Comparison of ENCODE assay signal across 25 cellular contexts in the genomic region with DNA sequence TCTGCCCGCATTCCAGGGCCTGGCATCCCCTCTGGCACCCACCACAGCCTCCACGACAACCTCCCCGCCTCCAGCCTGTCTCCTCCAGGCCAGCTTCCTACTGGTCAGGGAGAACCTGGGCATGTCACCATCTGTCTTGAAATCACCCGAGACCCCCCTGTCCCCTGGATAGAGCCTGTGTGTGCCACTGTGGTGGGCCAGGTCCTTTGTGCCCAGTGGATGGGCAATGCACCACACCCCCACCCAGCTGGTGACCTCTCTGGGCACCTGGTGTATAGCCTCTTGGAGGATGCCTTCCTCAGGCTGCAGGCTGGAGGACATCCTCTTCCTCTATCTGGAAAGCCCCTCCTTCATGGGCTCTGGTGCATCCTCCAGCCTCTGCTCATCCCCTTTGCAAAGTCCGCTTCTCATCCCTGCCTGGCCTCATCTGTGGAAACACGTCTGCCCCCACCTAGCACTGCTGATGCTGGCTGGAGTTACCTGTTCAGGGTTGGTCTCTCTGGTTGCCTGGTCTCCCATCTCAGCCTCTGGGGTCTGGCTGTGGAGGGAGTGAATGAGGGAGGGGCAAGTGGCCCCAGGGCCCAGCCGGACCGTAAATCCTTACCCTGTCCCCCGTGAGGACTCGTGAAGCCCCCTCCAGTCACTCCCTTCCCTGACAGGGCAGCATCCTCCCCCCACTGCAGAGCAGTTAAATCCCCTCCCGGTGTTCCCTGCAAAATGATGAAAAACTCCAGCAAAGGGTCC.
"Had no signal": no experiment of that assay in that cellular context is flagged by ENCODE, and none has a peak within 500 bp of the region (broad histone marks: within the 10 kb centered on the region; RNA-seq: fewer than 3 reads in every experiment).

No MANE protein-coding gene starts in this region.

- H3K4me1 ChIP-seq: foreskin keratinocyte, left ventricle myocardium inferior, prostate gland, right atrium auricular region, tibial nerve, uterus had no signal

- DNase-seq: activated CD4-positive, alpha-beta T cell treated with anti-CD3 and anti-CD28 coated beads, Interleukin-2, amount 10 ng/mL, durations not matched to agents 7 days and 5 days; activated CD8-positive, alpha-beta T cell treated with anti-CD3 and anti-CD28 coated beads, Interleukin-2, amount 10 ng/mL, durations not matched to agents 7 days and 5 days; activated naive CD4-positive, alpha-beta T cell treated with anti-CD3 and anti-CD28 coated beads, Interleukin-2, amount 50 U/mL, for 16 hours; activated naive CD8-positive, alpha-beta T cell treated with anti-CD3 and anti-CD28 coated beads, Interleukin-2, amount 50 U/mL, for 24 hours; activated T-cell treated with anti-CD3 and anti-CD28 coated beads, Interleukin-2, amount 50 U/mL, for 48 hours; effector CD8-positive, alpha-beta T cell; foreskin keratinocyte; left ventricle myocardium inferior; mammary epithelial cell; midbrain; natural killer cell; small intestine; stimulated activated CD4-positive, alpha-beta T cell treated with anti-CD3 and anti-CD28 coated beads, Interleukin-15, amount 100 ng/mL, for 24 hours; stimulated activated CD4-positive, alpha-beta T cell treated with anti-CD3 and anti-CD28 coated beads, Interleukin-2, amount 100 ng/mL, for 48 hours; stimulated activated CD8-positive, alpha-beta memory T cell treated with anti-CD3 and anti-CD28 coated beads, Interleukin-4, amount 100 ng/mL, for 48 hours; stimulated activated naive B cell treated with anti-CD40 and anti-IgM and Interleukin-4, amounts not matched to agents 10 μg/mL and 1 μg/mL and 100 μg/mL, for 72 hours; substantia nigra; uterus had no signal

- H3K27me3 Mint-ChIP-seq: activated naive CD8-positive, alpha-beta T cell treated with anti-CD3 and anti-CD28 coated beads, Interleukin-2, amount 50 U/mL, for 24 hours; dendritic cell treated with granulocyte-macrophage colony-stimulating factor and Interleukin-4, amounts not matched to agents 40 ng/mL and 50 ng/mL, for 4 days had no signal

- FAIRE-seq: small intestine had no signal

- H3K27me3 ChIP-seq: cardiac muscle cell, foreskin keratinocyte, right atrium auricular region, tibial nerve, uterus had no signal

- H3K9me3 ChIP-seq: prostate gland, right atrium auricular region, uterus had no signal

- H3K27ac ChIP-seq: cardiac muscle cell, foreskin keratinocyte, left ventricle myocardium inferior, prostate gland, right atrium auricular region, tibial nerve, uterus had no signal

- H3K4me3 Mint-ChIP-seq: activated CD4-positive, alpha-beta T cell treated with anti-CD3 and anti-CD28 coated beads, Interleukin-2, amount 10 ng/mL, durations not matched to agents 7 days and 5 days; activated CD8-positive, alpha-beta T cell treated with anti-CD3 and anti-CD28 coated beads, Interleukin-2, amount 10 ng/mL, durations not matched to agents 7 days and 5 days; activated naive CD8-positive, alpha-beta T cell treated with anti-CD3 and anti-CD28 coated beads, Interleukin-2, amount 50 U/mL, for 24 hours; dendritic cell treated with granulocyte-macrophage colony-stimulating factor and Interleukin-4, amounts not matched to agents 40 ng/mL and 50 ng/mL, for 4 days; natural killer cell; stimulated activated naive B cell treated with anti-CD40 and anti-IgM and Interleukin-4, amounts not matched to agents 10 μg/mL and 1 μg/mL and 100 μg/mL, for 72 hours had no signal

- H3K4me3 ChIP-seq: cardiac muscle cell, left ventricle myocardium inferior, prostate gland, right atrium auricular region, tibial nerve, uterus had no signal

- ATAC-seq: activated CD4-positive, CD25-positive, alpha-beta regulatory T cell treated with anti-CD3 and anti-CD28 coated beads, Interleukin-2, amount 50 U/mL, for 24 hours; activated CD8-positive, alpha-beta T cell treated with anti-CD3 and anti-CD28 coated beads, Interleukin-2, amount 10 ng/mL, durations not matched to agents 7 days and 5 days; activated naive CD8-positive, alpha-beta T cell treated with anti-CD3 and anti-CD28 coated beads, Interleukin-2, amount 50 U/mL, for 24 hours; foreskin keratinocyte; natural killer cell; SK-N-SH treated with all-trans-retinoic acid at 6 μM for 48 hours; stimulated activated naive B cell treated with anti-CD40 and anti-IgM and Interleukin-4, amounts not matched to agents 10 μg/mL and 1 μg/mL and 100 μg/mL, for 72 hours had no signal

- H3K27ac Mint-ChIP-seq: activated CD4-positive, alpha-beta T cell treated with anti-CD3 and anti-CD28 coated beads, Interleukin-2, amount 10 ng/mL, durations not matched to agents 7 days and 5 days; activated CD8-positive, alpha-beta T cell treated with anti-CD3 and anti-CD28 coated beads, Interleukin-2, amount 10 ng/mL, durations not matched to agents 7 days and 5 days; activated naive CD8-positive, alpha-beta T cell treated with anti-CD3 and anti-CD28 coated beads, Interleukin-2, amount 50 U/mL, for 24 hours; dendritic cell treated with granulocyte-macrophage colony-stimulating factor and Interleukin-4, amounts not matched to agents 40 ng/mL and 50 ng/mL, for 4 days; natural killer cell; stimulated activated naive B cell treated with anti-CD40 and anti-IgM and Interleukin-4, amounts not matched to agents 10 μg/mL and 1 μg/mL and 100 μg/mL, for 72 hours had no signal

- H3K9me3 Mint-ChIP-seq: activated CD4-positive, alpha-beta T cell treated with anti-CD3 and anti-CD28 coated beads, Interleukin-2, amount 10 ng/mL, durations not matched to agents 7 days and 5 days; activated naive CD8-positive, alpha-beta T cell treated with anti-CD3 and anti-CD28 coated beads, Interleukin-2, amount 50 U/mL, for 24 hours; natural killer cell had no signal

- H3K36me3 ChIP-seq: cardiac muscle cell, left ventricle myocardium inferior, prostate gland, right atrium auricular region, tibial nerve, uterus had no signal

- H3K4me1 Mint-ChIP-seq: activated CD4-positive, alpha-beta T cell treated with anti-CD3 and anti-CD28 coated beads, Interleukin-2, amount 10 ng/mL, durations not matched to agents 7 days and 5 days; activated naive CD8-positive, alpha-beta T cell treated with anti-CD3 and anti-CD28 coated beads, Interleukin-2, amount 50 U/mL, for 24 hours; natural killer cell; stimulated activated naive B cell treated with anti-CD40 and anti-IgM and Interleukin-4, amounts not matched to agents 10 μg/mL and 1 μg/mL and 100 μg/mL, for 72 hours had no signal

- H3K36me3 Mint-ChIP-seq: natural killer cell had no signal
